8 cellular contexts compared by ENCODE assay signal in genomic region chr10:77801474-77802238, GRCh38.
DNase-seq lines count a peak whose midpoint lies in the region; ATAC-seq lines count a peak whose summit lies in the region.

No MANE protein-coding gene starts in this region.

- H3K14ac ChIP-seq in trophoblast cell (ENCODE audit: low read length), result no peak overlapping the region

- H3K4me1 Mint-ChIP-seq in activated T-helper 17 cell treated with anti-CD3 and anti-CD28 coated beads, Interleukin-2, amount 50 U/mL, for 72 hours, result peaks cover 36% of the 10 kb centered on the region

- H3K27ac Mint-ChIP-seq in activated T-helper 17 cell treated with anti-CD3 and anti-CD28 coated beads, Interleukin-2, amount 50 U/mL, for 72 hours, result peak overlapping the region; percentile 84

- no peak overlapping the region for H3K9ac ChIP-seq in trophoblast cell (ENCODE audit: low read length)

- H3K27me3 ChIP-seq in trophoblast cell (ENCODE audit: insufficient read depth, low read length), result no peaks in the 10 kb centered on the region

- H2BK5ac ChIP-seq in trophoblast cell (ENCODE audit: low read depth, low read length, poor library complexity), result no peak overlapping the region

- no peak overlapping the region for H3K4ac ChIP-seq in trophoblast cell (ENCODE audit: low read depth, low read length)

- H3K4me1 ChIP-seq in trophoblast cell (ENCODE audit: control insufficient read depth in 1 of 2, insufficient read depth in 2 of 2, low read length in 2 of 2), result no peaks in the 10 kb centered on the region

- H3K18ac ChIP-seq in trophoblast cell (ENCODE audit: low read length), result peak overlapping the region; percentile 35

- no peak overlapping the region for H3K4me2 ChIP-seq in trophoblast cell (ENCODE audit: low read length)

- H3K27ac ChIP-seq in trophoblast cell (ENCODE audit: low read depth, low read length), result no peak overlapping the region

- peaks cover 4% of the 10 kb centered on the region for H3K27me3 Mint-ChIP-seq in activated T-helper 17 cell treated with anti-CD3 and anti-CD28 coated beads, Interleukin-2, amount 50 U/mL, for 72 hours

- DNase-seq in trophoblast cell (no peak), NCI-H2029 (lab: John Stamatoyannopoulos, UW) (no peak), OCI-M1 (lab: John Stamatoyannopoulos, UW) (no peak), HuH-7.5 (ENCODE audit: low spot score) (no peak)

- no peak overlapping the region for H2BK12ac ChIP-seq in trophoblast cell (ENCODE audit: low read length)

- peak; percentile 77 for ATAC-seq in GM18511 (IDR thresholded peaks at IDR 0.05; ENCODE audit: unreplicated experiment)
- peak; percentile 77 for ATAC-seq in HG03280 (IDR thresholded peaks at IDR 0.05; ENCODE audit: unreplicated experiment)
- ATAC-seq in activated T-helper 17 cell treated with anti-CD3 and anti-CD28 coated beads, Interleukin-2, amount 50 U/mL, for 72 hours (replicated peaks), result peak; percentile 93
- ATAC-seq in GM21367 (IDR thresholded peaks at IDR 0.05; ENCODE audit: unreplicated experiment), result no peak

- no peaks in the 10 kb centered on the region for H3K9me3 ChIP-seq in trophoblast cell (ENCODE audit: insufficient read depth, low read depth, low read length)

- no peaks in the 10 kb centered on the region for H3K79me2 ChIP-seq in trophoblast cell (ENCODE audit: control insufficient read depth, insufficient read depth, low read length, poor library complexity)

- no peak overlapping the region for H4K91ac ChIP-seq in trophoblast cell (ENCODE audit: low read depth, low read length)

- H3K9me3 Mint-ChIP-seq in activated T-helper 17 cell treated with anti-CD3 and anti-CD28 coated beads, Interleukin-2, amount 50 U/mL, for 72 hours, result no peaks in the 10 kb centered on the region

- peaks cover 53 to 58% of the 10 kb centered on the region in 2 experiments for H3K36me3 ChIP-seq in trophoblast cell (ENCODE audit: control insufficient read depth in 1 of 2, insufficient read depth in 2 of 2, low read length in 2 of 2)

- peak overlapping the region; percentile 65 for H3K4me3 Mint-ChIP-seq in activated T-helper 17 cell treated with anti-CD3 and anti-CD28 coated beads, Interleukin-2, amount 50 U/mL, for 72 hours

- H4K12ac ChIP-seq in trophoblast cell (ENCODE audit: low read depth, low read length), result no peak overlapping the region

- H4K8ac ChIP-seq in trophoblast cell (ENCODE audit: low read depth, low read length), result no peak overlapping the region

- H2BK120ac ChIP-seq in trophoblast cell (ENCODE audit: insufficient read depth, low read length, poor library complexity), result no peak overlapping the region

- H3K79me1 ChIP-seq in trophoblast cell (ENCODE audit: low read length), result no peaks in the 10 kb centered on the region

- H3K4me3 ChIP-seq in trophoblast cell (ENCODE audit: low read depth, low read length), result no peak overlapping the region

- no peak overlapping the region for H3K23ac ChIP-seq in trophoblast cell (ENCODE audit: low read length)

- no peak overlapping the region for H2AFZ ChIP-seq in trophoblast cell (ENCODE audit: insufficient read depth, low read length, poor library complexity)

- H2AK5ac ChIP-seq in trophoblast cell (ENCODE audit: low read length), result no peak overlapping the region

- no CpG with 5 or more reads among the region's 14 CpGs for WGBS in trophoblast cell (ENCODE audit: extremely low coverage, insufficient coverage, insufficient read length)

- peaks cover 10% of the 10 kb centered on the region for H3K36me3 Mint-ChIP-seq in activated T-helper 17 cell treated with anti-CD3 and anti-CD28 coated beads, Interleukin-2, amount 50 U/mL, for 72 hours (ENCODE audit: low read depth)
